9 cellular contexts compared by ENCODE assay signal in the genomic region with DNA sequence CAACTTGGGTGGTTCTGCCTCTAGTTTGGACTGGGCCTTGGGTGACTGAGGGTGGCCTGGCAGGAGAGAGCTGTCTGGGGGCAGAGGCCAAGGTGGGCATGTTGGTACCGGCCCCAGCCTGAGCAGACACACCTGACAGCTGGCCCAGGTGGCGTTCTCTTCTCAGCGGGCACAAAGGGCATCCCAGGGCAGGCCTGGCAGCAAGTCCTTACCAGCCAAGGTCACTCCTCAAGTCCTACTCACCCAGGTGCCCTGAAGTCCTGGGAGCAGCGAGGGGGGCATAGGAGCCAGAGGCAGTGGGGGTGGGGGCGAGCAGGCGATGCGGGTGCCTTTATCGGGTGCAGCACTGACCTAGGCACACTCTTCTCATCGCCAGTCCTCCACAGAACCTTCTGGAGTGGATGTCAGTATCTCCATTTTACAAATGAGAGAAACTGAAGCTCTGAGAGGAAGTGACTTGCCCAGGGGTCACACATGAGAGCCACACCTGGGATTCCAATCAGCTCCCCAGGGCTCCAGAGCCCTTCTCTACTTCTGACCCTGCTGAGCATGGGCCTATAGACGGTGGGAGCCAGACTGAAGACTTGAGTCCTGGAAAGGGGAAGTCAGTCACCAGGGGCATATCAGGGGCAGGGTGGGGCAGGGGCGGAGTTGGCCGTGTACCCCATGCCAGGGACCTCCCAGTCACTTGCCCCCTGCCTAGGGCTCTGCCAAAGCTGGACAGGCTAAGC. TPM values are rescaled to one million over a fixed set of nuclear protein-coding genes. Genes with fewer than 3 reads are reported as not detected.
DNase-seq lines count a peak whose midpoint lies in the region; ATAC-seq, FAIRE-seq and TF ChIP-seq lines count a peak whose summit lies in the region.
"Had no signal": no experiment of that assay in that cellular context is flagged by ENCODE, and none has a peak within 500 bp of the region (broad histone marks: within the 10 kb centered on the region; RNA-seq: fewer than 3 reads in every experiment).

No MANE protein-coding gene starts in this region.

- H3K9me3 ChIP-seq in Karpas-422 (ENCODE audit: low read length) (no peaks in the 10 kb centered on the region), H1 (ENCODE audit: insufficient read depth in 2 of 2, low read depth in 1 of 2, low read length in 1 of 2) (no peaks in the 10 kb centered on the region), pancreas (no peaks in the 10 kb centered on the region)

- H2AK5ac ChIP-seq in H1 (ENCODE audit: low read depth, low read length) = no peak overlapping the region

- TF ChIP-seq EP300 in H1 (IDR thresholded peaks at IDR 0.05; ENCODE audit: borderline replicate concordance in 1 of 2, low read depth in 2 of 2, low read length in 2 of 2) = no peak

- peak; percentile 59 to 72 (median 64) for ATAC-seq in pancreas

- no peaks in the 10 kb centered on the region for H3K4me1 ChIP-seq in Karpas-422 (ENCODE audit: low read length)
- peaks cover 0 to 14% (median 4%) of the 10 kb centered on the region in 4 experiments; a peak in 4 of 7 replicates for H3K4me1 ChIP-seq in H1 (replicated peaks in 1 of 4; ENCODE audit: control insufficient read depth in 3 of 4, insufficient read depth in 4 of 4, low read length in 3 of 4)
- H3K4me1 ChIP-seq in pancreas = peaks cover 32 to 37% (median 37%) of the 10 kb centered on the region in 3 donors

- H4K20me1 ChIP-seq in Karpas-422 (ENCODE audit: insufficient read depth, low read depth, low read length) = no peaks in the 10 kb centered on the region
- peaks cover 4 to 7% of the 10 kb centered on the region in 2 experiments for H4K20me1 ChIP-seq in H1 (replicated peaks in 1 of 2; ENCODE audit: control insufficient read depth in 1 of 2, insufficient read depth in 2 of 2, low read length in 2 of 2)

- no peaks in the 10 kb centered on the region for H3K9me2 ChIP-seq in Karpas-422 (replicated peaks; ENCODE audit: insufficient read depth, low read length)

- POLR2A ChIA-PET in H1 (lab: Charles Lee; ENCODE audit: partially characterized antibody) = interaction anchor here (1.6 to 1.7 kb wide), 2 partner anchors 12 to 13 kb away, joined by 4 read pairs; no protein-coding TSS in a partner anchor

- FAIRE-seq in H1 (lab: Jason Lieb, UNC) (no peak), pancreas (lab: Jason Lieb, UNC) (no peak), urothelium cell line (lab: Jason Lieb, UNC) (no peak)

- no peaks in the 10 kb centered on the region for H3K79me2 ChIP-seq in Karpas-422 (ENCODE audit: low read length)
- no peaks in the 10 kb centered on the region for H3K79me2 ChIP-seq in H1 (ENCODE audit: control insufficient read depth in 1 of 2, insufficient read depth in 2 of 2, low read length in 2 of 2)

- CTCF ChIA-PET in H1 (lab: Charles Lee; ENCODE audit: partially characterized antibody) = interaction anchor here (1.1 to 1.2 kb wide), 3 partner anchors 33 to 162 kb away, joined by 3 read pairs; no protein-coding TSS in a partner anchor

- TF ChIP-seq POLR2A in H1 (IDR thresholded peaks at IDR 0.05; ENCODE audit: control extremely low read depth in 1 of 2, low read depth in 2 of 2, low read length in 2 of 2) = no peak

- WGBS in H1 (ENCODE audit: extremely low coverage in 1 of 2, insufficient coverage in 1 of 2, insufficient read length in 1 of 2, insufficient replicate concordance in 2 of 2, low coverage in 1 of 2, low lambda C conversion rate in 2 of 2, missing lambda C conversion rate in 1 of 2), 2 experiments = 84% methylated on average over 4 of the region's 12 CpGs; no CpG with 5 or more reads in 1 of the 2 experiments
- 23 to 32% methylated on average over 12 of the region's 12 CpGs for WGBS in pancreas, 2 donors

- H3K4me3 ChIP-seq in Karpas-422 (ENCODE audit: low read length) (no peak overlapping the region), H1 (ENCODE audit: extremely low read depth in 1 of 4, insufficient read depth in 2 of 4, low read depth in 3 of 4, low read length in 4 of 4) (no peak overlapping the region), pancreas (no peak overlapping the region)

- no peak overlapping the region for H2BK12ac ChIP-seq in H1 (ENCODE audit: low read depth, low read length)

- H4K8ac ChIP-seq in H1 (ENCODE audit: extremely low read depth, insufficient read depth, low read length) = no peak overlapping the region

- H3K4me2 ChIP-seq in Karpas-422 (ENCODE audit: low read depth, low read length, poor library complexity, severe bottlenecking) = no peak overlapping the region
- no peak overlapping the region for H3K4me2 ChIP-seq in H1 (ENCODE audit: insufficient read depth in 1 of 2, low read depth in 2 of 2, low read length in 2 of 2)

- H3K36me3 ChIP-seq in Karpas-422 (ENCODE audit: insufficient read depth, low read length) (no peaks in the 10 kb centered on the region), H1 (ENCODE audit: control insufficient read depth in 2 of 4, insufficient read depth in 4 of 4, low read length in 3 of 4) (peaks cover 1 to 8% (median 3%) of the 10 kb centered on the region in 4 experiments; a peak in 5 of 8 replicates), pancreas (peaks cover 0 to 16% (median 13%) of the 10 kb centered on the region in 3 donors)

- H3K79me1 ChIP-seq in H1 (ENCODE audit: low read depth, low read length) = no peaks in the 10 kb centered on the region

- DNase-seq in Karpas-422 (peak; percentile 54), H1 (ENCODE audit: low read depth in 1 of 2, low spot score in 2 of 2) (no peak), pancreas (peak in 5 of 6 donors; percentile 66 to 91 (median 81)), COLO829 (ENCODE audit: low spot score) (no peak), GDM1 (lab: John Stamatoyannopoulos, UW) (no peak), urothelium cell line (ENCODE audit: low spot score) (no peak)

- H3K27me3 ChIP-seq in Karpas-422 (ENCODE audit: low read length) (no peaks in the 10 kb centered on the region), H1 (replicated peaks in 1 of 4; ENCODE audit: control insufficient read depth in 3 of 4, extremely low read depth in 1 of 4, insufficient read depth in 3 of 4, low read length in 3 of 4) (no peaks in the 10 kb centered on the region), pancreas (no peaks in the 10 kb centered on the region)

- TF ChIP-seq RAD21 in H1 (IDR thresholded peaks at IDR 0.05 in 1 of 2, conservative IDR thresholded peaks at IDR 0.05 in 1 of 2; ENCODE audit: low read depth in 2 of 2, low read length in 2 of 2) = no peak

- no peak overlapping the region for H3K23ac ChIP-seq in H1 (ENCODE audit: insufficient read length)

- no peak overlapping the region for H3K9ac ChIP-seq in Karpas-422 (ENCODE audit: low read length)
- H3K9ac ChIP-seq in H1 (replicated peaks in 1 of 4; ENCODE audit: extremely low read depth in 1 of 4, low read depth in 3 of 4, low read length in 3 of 4) = no peak overlapping the region

- intact Hi-C loops in pancreas (cut with DNase I) = loop anchor here in 1 of 3 donors (10.0 kb wide), 1 partner anchor 141 kb away; no protein-coding TSS in a partner anchor

- no peak overlapping the region for H2BK120ac ChIP-seq in H1 (replicated peaks; ENCODE audit: low read depth, low read length)

- H3K27ac ChIP-seq in Karpas-422 (ENCODE audit: low read length) (no peak overlapping the region), H1 (ENCODE audit: low read depth, low read length) (no peak overlapping the region), pancreas (peak overlapping the region; percentile 79 to 97 (median 84))
- H3K27ac ChIP-seq: VCaP had no signal

- H4K5ac ChIP-seq in H1 (ENCODE audit: insufficient read length, low read depth, low read length) = no peak overlapping the region

- no peaks in the 10 kb centered on the region for H3K23me2 ChIP-seq in H1 (ENCODE audit: low read depth, low read length)

- no peak overlapping the region; the same call in 1 of the 2 replicates for H3K18ac ChIP-seq in H1 (ENCODE audit: extremely low read depth, low read length)

- H3K56ac ChIP-seq in H1 (replicated peaks; ENCODE audit: insufficient read length, low read depth, low read length) = no peak overlapping the region

- no peak overlapping the region for H2AFZ ChIP-seq in Karpas-422 (ENCODE audit: low read length)
- no peak overlapping the region for H2AFZ ChIP-seq in H1 (ENCODE audit: low read length)

- H2BK5ac ChIP-seq in H1 (ENCODE audit: low read depth, low read length) = 0 out of 2 replicates have a peak overlapping the region, but pooled peaks have one; percentile 35

- H4K91ac ChIP-seq in H1 (replicated peaks; ENCODE audit: insufficient read length, low read length) = no peak overlapping the region

- H3K14ac ChIP-seq in H1 (ENCODE audit: insufficient read length) = no peak overlapping the region

- no peak overlapping the region for H2BK20ac ChIP-seq in H1 (ENCODE audit: low read length)

- no peak overlapping the region for H3K4ac ChIP-seq in H1 (replicated peaks; ENCODE audit: insufficient read length, low read depth, low read length)

- no peak overlapping the region for H2BK15ac ChIP-seq in H1 (ENCODE audit: low read length)

- no peak for TF ChIP-seq CTCF in H1 (IDR thresholded peaks at IDR 0.05; ENCODE audit: control extremely low read depth in 1 of 3, insufficient read depth in 1 of 3, low read depth in 1 of 3, low read length in 3 of 3)
- TF ChIP-seq CTCF in pancreas (IDR thresholded peaks at IDR 0.05) = no peak

RNA-seq across cellular contexts. Expression of gene SLC25A34, which starts 0.6 kb away (rescaled TPM):
- 0.52 and 0.83 TPM in 2 replicates for total RNA-seq in Karpas-422 (2014; rRNA removed; shearing (Covaris generic); ENCODE audit: low replicate concordance)
- total RNA-seq in H1 (2021; fragmentation: NEBNext Ultra II Directional; extraction: Animal tissue kit (Norgen Biotek cat#: 25700)) = 0.48 and 0.50 TPM in 2 replicates
- polyA plus RNA-seq in H1 (2011; rRNA removed) (0.62 and 0.75 TPM in 2 replicates), pancreas (1 to 10 TPM; 6.1 to 6.9 TPM)
- 0.71 TPM for polyA plus RNA-seq in H1 (2011; cell fraction: cytosol; rRNA removed)
- polyA plus RNA-seq in H1 (2011; cell fraction: nucleus; rRNA removed) = 1.6 TPM
- 0.37 to 0.81 TPM (median 0.54 TPM) in 4 replicates for polyA plus RNA-seq in H1 (2012, experiment 1 of 2)
- 0.28 TPM for polyA plus RNA-seq in H1 (2012, experiment 2 of 2)
- polyA plus RNA-seq in H1 (2013, experiment 1 of 2) = 0.81 TPM
- polyA plus RNA-seq in H1 (2013, experiment 2 of 2) = 0.39 TPM
- polyA minus RNA-seq in H1 (2011; rRNA and poly(A)+ RNA removed) = 0.07 and 0.22 TPM in 2 replicates
- not detected for polyA minus RNA-seq in H1 (2011; cell fraction: cytosol; rRNA and poly(A)+ RNA removed)
- 0.70 TPM for polyA minus RNA-seq in H1 (2011; cell fraction: nucleus; rRNA and poly(A)+ RNA removed)
- total RNA-seq in pancreas = 1 to 10 TPM in 5 of 6 donors, under 1 TPM in 1; 0.57 to 1.9 (median 1.8) TPM
- polyA plus RNA-seq: IgD-negative memory B cell had no signal

RNA-seq across cellular contexts. Expression of gene TMEM82, which starts 6.8 kb away (rescaled TPM):
- not detected in 2 replicates for total RNA-seq in Karpas-422 (2014; rRNA removed; shearing (Covaris generic); ENCODE audit: low replicate concordance)
- total RNA-seq in H1 (2021; fragmentation: NEBNext Ultra II Directional; extraction: Animal tissue kit (Norgen Biotek cat#: 25700)) = 0.21 and 0.32 TPM in 2 replicates
- polyA plus RNA-seq in H1 (2011; rRNA removed) = 2.1 and 3.5 TPM in 2 replicates
- polyA plus RNA-seq in H1 (2011; cell fraction: cytosol; rRNA removed) = 1.5 TPM
- 2.0 TPM for polyA plus RNA-seq in H1 (2011; cell fraction: nucleus; rRNA removed)
- polyA plus RNA-seq in H1 (2012, experiment 1 of 2) = 0.46 to 1.7 TPM (median 1.1 TPM) in 4 replicates
- polyA plus RNA-seq in H1 (2012, experiment 2 of 2) = 0.91 TPM
- 0.73 TPM for polyA plus RNA-seq in H1 (2013, experiment 1 of 2)
- polyA plus RNA-seq in H1 (2013, experiment 2 of 2) = 0.66 TPM
- 0.19 and 0.61 TPM in 2 replicates for polyA minus RNA-seq in H1 (2011; rRNA and poly(A)+ RNA removed)
- 1.5 TPM for polyA minus RNA-seq in H1 (2011; cell fraction: cytosol; rRNA and poly(A)+ RNA removed)
- polyA minus RNA-seq in H1 (2011; cell fraction: nucleus; rRNA and poly(A)+ RNA removed) = 1.1 TPM
- total RNA-seq in pancreas = not detected
- polyA plus RNA-seq in pancreas = not detected
- total RNA-seq: fibroblast of lung had no signal
- polyA plus RNA-seq: fibroblast of lung, IgD-negative memory B cell had no signal

RNA-seq across cellular contexts. Expression of gene FBLIM1, which starts 23.1 kb away (rescaled TPM):
- total RNA-seq in Karpas-422 (2014; rRNA removed; shearing (Covaris generic); ENCODE audit: low replicate concordance) = not detected in 2 replicates
- total RNA-seq in H1 (2021; fragmentation: NEBNext Ultra II Directional; extraction: Animal tissue kit (Norgen Biotek cat#: 25700)) = 63.2 and 66.6 TPM in 2 replicates
- polyA plus RNA-seq in H1 (2011; rRNA removed) (66.7 and 99.1 TPM in 2 replicates), pancreas (10 to 100 TPM; 20.4 to 36.8 TPM)
- polyA plus RNA-seq in H1 (2011; cell fraction: cytosol; rRNA removed) = 86.2 TPM
- 79.6 TPM for polyA plus RNA-seq in H1 (2011; cell fraction: nucleus; rRNA removed)
- polyA plus RNA-seq in H1 (2012, experiment 1 of 2) = 56.8 to 78.0 TPM (median 64.4 TPM) in 4 replicates
- 50.3 TPM for polyA plus RNA-seq in H1 (2012, experiment 2 of 2)
- 62.3 TPM for polyA plus RNA-seq in H1 (2013, experiment 1 of 2)
- polyA plus RNA-seq in H1 (2013, experiment 2 of 2) = 57.2 TPM
- 25.8 and 31.1 TPM in 2 replicates for polyA minus RNA-seq in H1 (2011; rRNA and poly(A)+ RNA removed)
- polyA minus RNA-seq in H1 (2011; cell fraction: cytosol; rRNA and poly(A)+ RNA removed) = 34.8 TPM
- 44.5 TPM for polyA minus RNA-seq in H1 (2011; cell fraction: nucleus; rRNA and poly(A)+ RNA removed)
- 10 to 100 TPM; 22.2 to 61.5 (median 29.4) TPM for total RNA-seq in pancreas
- polyA plus RNA-seq: IgD-negative memory B cell had no signal

RNA-seq across cellular contexts. Expression of gene PLEKHM2, which starts 51.3 kb away (rescaled TPM):
- 41.8 and 60.5 TPM in 2 replicates for total RNA-seq in Karpas-422 (2014; rRNA removed; shearing (Covaris generic); ENCODE audit: low replicate concordance)
- total RNA-seq in H1 (2021; fragmentation: NEBNext Ultra II Directional; extraction: Animal tissue kit (Norgen Biotek cat#: 25700)) = 47.6 and 47.9 TPM in 2 replicates
- polyA plus RNA-seq in H1 (2011; rRNA removed) (38.3 and 52.7 TPM in 2 replicates), pancreas (10 to 100 TPM; 33.6 to 35.1 TPM)
- 38.9 TPM for polyA plus RNA-seq in H1 (2011; cell fraction: cytosol; rRNA removed)
- 73.0 TPM for polyA plus RNA-seq in H1 (2011; cell fraction: nucleus; rRNA removed)
- polyA plus RNA-seq in H1 (2012, experiment 1 of 2) = 22.0 to 43.3 TPM (median 40.8 TPM) in 4 replicates
- polyA plus RNA-seq in H1 (2012, experiment 2 of 2) = 36.7 TPM
- polyA plus RNA-seq in H1 (2013, experiment 1 of 2) = 33.0 TPM
- polyA plus RNA-seq in H1 (2013, experiment 2 of 2) = 33.2 TPM
- polyA minus RNA-seq in H1 (2011; rRNA and poly(A)+ RNA removed) = 23.2 and 25.2 TPM in 2 replicates
- polyA minus RNA-seq in H1 (2011; cell fraction: cytosol; rRNA and poly(A)+ RNA removed) = 30.7 TPM
- 20.5 TPM for polyA minus RNA-seq in H1 (2011; cell fraction: nucleus; rRNA and poly(A)+ RNA removed)
- 10 to 100 TPM; 22.9 to 39.6 (median 29.4) TPM for total RNA-seq in pancreas

Comparison
In these comparisons a context has a peak if more than half of its experiments do, and no peak if none do; other contexts are left out.
1. DNase-seq: peak in Karpas-422 (single experiment) and pancreas (5 of 6); none in H1 (0 of 2), COLO829 (single experiment), GDM1 (single experiment) and urothelium cell line (single experiment).
2. H3K27ac ChIP-seq: peak in pancreas (4 of 4); none in Karpas-422 (single experiment) and H1 (single experiment).
3. RNA of gene FBLIM1, which starts 23.1 kb away (total RNA-seq): 63.2 to 66.6 TPM in H1 and 22.2 to 61.5 TPM in pancreas; not detected in Karpas-422; every median in the first group is over 10 times any median in the second.